8 cellular contexts compared by ENCODE assay signal in genomic region chr3:194640829-194641228, GRCh38. TPM values are rescaled to one million over a fixed set of nuclear protein-coding genes. Genes with fewer than 3 reads are reported as not detected.
DNase-seq lines count a peak whose midpoint lies in the region; ATAC-seq, FAIRE-seq and TF ChIP-seq lines count a peak whose summit lies in the region.

No MANE protein-coding gene starts in this region.

- H3K14ac ChIP-seq in mesenchymal stem cell (ENCODE audit: low read length in 2 of 2) = no peak overlapping the region

- CTCF ChIA-PET in BJ (lab: Yijun Ruan, JAX) = interaction anchor here (0.9 kb wide), 1 partner anchor 30 kb away, joined by 4 read pairs; the partner anchor contains the start of gene LSG1

- H3K4ac ChIP-seq in mesenchymal stem cell (ENCODE audit: low read depth in 1 of 2, low read length in 2 of 2) = no peak overlapping the region

- no peak overlapping the region for H2AFZ ChIP-seq in mesenchymal stem cell (ENCODE audit: low read depth, low read length)

- DNase-seq in BJ (ENCODE audit: low read depth) (no peak), MG63 (peak; percentile 38), mesenchymal stem cell (peak; percentile 45), frontal cortex (ENCODE audit: low spot score in 2 of 2) (no peak), SHP77 (lab: John Stamatoyannopoulos, UW) (no peak)
- peak in 1 of 2 donors; percentile 36 for DNase-seq in activated naive CD4-positive, alpha-beta T cell treated with anti-CD3 and anti-CD28 coated beads, Interleukin-2, amount 50 U/mL, for 72 hours (ENCODE audit: low spot score in 2 of 2)

- POLR2A ChIA-PET in BJ (lab: Charles Lee) = interaction anchor here (0.6 kb wide), 1 partner anchor 570 kb away, joined by 3 read pairs; no protein-coding TSS in a partner anchor

- no peaks in the 10 kb centered on the region for H3K27me3 ChIP-seq in BJ (ENCODE audit: control insufficient read depth, insufficient read depth, low read length)
- no peaks in the 10 kb centered on the region for H3K27me3 ChIP-seq in MG63
- no peaks in the 10 kb centered on the region for H3K27me3 ChIP-seq in mesenchymal stem cell (ENCODE audit: control insufficient read depth in 1 of 2, insufficient read depth in 1 of 2, low read length in 2 of 2)

- peak overlapping the region in 1 of 2 donors; percentile 60 for H3K27ac Mint-ChIP-seq in activated naive CD4-positive, alpha-beta T cell treated with anti-CD3 and anti-CD28 coated beads, Interleukin-2, amount 50 U/mL, for 72 hours

- H3K9me3 ChIP-seq in MG63 (no peaks in the 10 kb centered on the region; the same call in 1 of the 2 replicates), mesenchymal stem cell (ENCODE audit: control insufficient read depth, low read length) (no peaks in the 10 kb centered on the region)

- no peak overlapping the region for H2BK12ac ChIP-seq in mesenchymal stem cell (ENCODE audit: low read length in 2 of 2)

- H2BK5ac ChIP-seq in mesenchymal stem cell (ENCODE audit: low read depth, low read length, poor library complexity, severe bottlenecking) = no peak overlapping the region

- no peak overlapping the region for H2AK5ac ChIP-seq in mesenchymal stem cell (ENCODE audit: low read length, severe bottlenecking)

- no peak overlapping the region for H4K91ac ChIP-seq in mesenchymal stem cell (ENCODE audit: low read length)

- TF ChIP-seq CTCF in BJ (IDR thresholded peaks at IDR 0.05; ENCODE audit: insufficient read depth, low read depth, low read length) = peak; percentile 34

- H3K4me3 ChIP-seq in BJ (ENCODE audit: low read depth, low read length) (no peak overlapping the region), MG63 (no peak overlapping the region), mesenchymal stem cell (ENCODE audit: insufficient read depth in 1 of 2, low read depth in 1 of 2, low read length in 2 of 2) (no peak overlapping the region)

- H3K4me1 ChIP-seq in mesenchymal stem cell (ENCODE audit: control insufficient read depth, insufficient read depth, low read depth, low read length) = peaks cover 7% of the 10 kb centered on the region

- peak; percentile 31 to 53 for ATAC-seq in activated naive CD4-positive, alpha-beta T cell treated with anti-CD3 and anti-CD28 coated beads, Interleukin-2, amount 50 U/mL, for 72 hours
- no peak for ATAC-seq in GM19452 (IDR thresholded peaks at IDR 0.05; ENCODE audit: unreplicated experiment)
- ATAC-seq in GM19035 (IDR thresholded peaks at IDR 0.05; ENCODE audit: unreplicated experiment) = no peak

- peaks cover 5 to 28% of the 10 kb centered on the region in 2 donors for H3K36me3 Mint-ChIP-seq in activated naive CD4-positive, alpha-beta T cell treated with anti-CD3 and anti-CD28 coated beads, Interleukin-2, amount 50 U/mL, for 72 hours

- H3K27ac ChIP-seq in mesenchymal stem cell (ENCODE audit: low read length, poor library complexity, severe bottlenecking) = no peak overlapping the region

- H3K18ac ChIP-seq in mesenchymal stem cell (ENCODE audit: low read depth in 1 of 2, low read length in 2 of 2) = no peak overlapping the region

- no peak overlapping the region for H3K9ac ChIP-seq in mesenchymal stem cell (ENCODE audit: low read length)

- 71% methylated on average over 6 of the region's 7 CpGs for WGBS in mesenchymal stem cell

- no peaks in the 10 kb centered on the region for H3K9me3 Mint-ChIP-seq in activated naive CD4-positive, alpha-beta T cell treated with anti-CD3 and anti-CD28 coated beads, Interleukin-2, amount 50 U/mL, for 72 hours

- H2BK120ac ChIP-seq in mesenchymal stem cell (ENCODE audit: low read depth, low read length) = no peak overlapping the region

- no peak overlapping the region for H2BK15ac ChIP-seq in mesenchymal stem cell (ENCODE audit: low read depth, poor library complexity, severe bottlenecking)

- H3K4me2 ChIP-seq in mesenchymal stem cell (ENCODE audit: low read length, poor library complexity, severe bottlenecking) = no peak overlapping the region

- H3K36me3 ChIP-seq in BJ (ENCODE audit: control insufficient read depth, insufficient read depth, low read length) = peaks cover 8% of the 10 kb centered on the region
- H3K36me3 ChIP-seq in MG63 = peaks cover 71% of the 10 kb centered on the region
- peaks cover 20 to 60% of the 10 kb centered on the region in 2 experiments for H3K36me3 ChIP-seq in mesenchymal stem cell (ENCODE audit: control insufficient read depth in 1 of 2, insufficient read depth in 2 of 2, low read depth in 1 of 2, low read length in 2 of 2)

- FAIRE-seq in frontal cortex (lab: Jason Lieb, UNC) = no peak

- no peak overlapping the region for H3K23ac ChIP-seq in mesenchymal stem cell (ENCODE audit: low read length in 2 of 2)

- H3K79me1 ChIP-seq in mesenchymal stem cell (replicated peaks; ENCODE audit: low read length, poor library complexity, severe bottlenecking) = no peaks in the 10 kb centered on the region

- H4K8ac ChIP-seq in mesenchymal stem cell (ENCODE audit: low read length) = peak overlapping the region; percentile 19

RNA-seq across cellular contexts. Expression of gene TMEM44, which starts 7.6 kb away (rescaled TPM):
- 11.7 and 17.7 TPM in 2 replicates for polyA plus RNA-seq in BJ (2011; rRNA removed)
- 8.9 and 9.6 TPM in 2 replicates for polyA minus RNA-seq in BJ (2011; rRNA and poly(A)+ RNA removed)
- total RNA-seq in MG63 (2014; rRNA removed; shearing (Covaris generic); ENCODE audit: low replicate concordance) = 15.4 and 40.9 TPM in 2 replicates
- 10 to 100 TPM in 1 of 2 donors, 1 to 10 TPM in 1; 1.6 to 10.7 TPM for total RNA-seq in activated naive CD4-positive, alpha-beta T cell treated with anti-CD3 and anti-CD28 coated beads, Interleukin-2, amount 50 U/mL, for 72 hours
- polyA plus RNA-seq in mesenchymal stem cell (2013, experiment 1 of 2) = 13.6 TPM
- polyA plus RNA-seq in mesenchymal stem cell (2013, experiment 2 of 2) = 13.3 TPM
- total RNA-seq in frontal cortex = 31.8 TPM

RNA-seq across cellular contexts. Expression of gene LSG1, which starts 31.2 kb away (rescaled TPM):
- polyA plus RNA-seq in BJ (2011; rRNA removed) = 23.9 and 35.4 TPM in 2 replicates
- 21.9 and 35.2 TPM in 2 replicates for polyA minus RNA-seq in BJ (2011; rRNA and poly(A)+ RNA removed)
- 58.4 and 77.5 TPM in 2 replicates for total RNA-seq in MG63 (2014; rRNA removed; shearing (Covaris generic); ENCODE audit: low replicate concordance)
- 10 to 100 TPM; 40.0 to 42.9 TPM for total RNA-seq in activated naive CD4-positive, alpha-beta T cell treated with anti-CD3 and anti-CD28 coated beads, Interleukin-2, amount 50 U/mL, for 72 hours
- 21.0 TPM for polyA plus RNA-seq in mesenchymal stem cell (2013, experiment 1 of 2)
- polyA plus RNA-seq in mesenchymal stem cell (2013, experiment 2 of 2) = 19.0 TPM
- 35.9 TPM for total RNA-seq in frontal cortex

RNA-seq across cellular contexts. Expression of gene FAM43A, which starts 44.9 kb away (rescaled TPM):
- polyA plus RNA-seq in BJ (2011; rRNA removed) = 12.2 and 14.6 TPM in 2 replicates
- 3.9 and 4.6 TPM in 2 replicates for polyA minus RNA-seq in BJ (2011; rRNA and poly(A)+ RNA removed)
- 32.4 and 40.0 TPM in 2 replicates for total RNA-seq in MG63 (2014; rRNA removed; shearing (Covaris generic); ENCODE audit: low replicate concordance)
- total RNA-seq in activated naive CD4-positive, alpha-beta T cell treated with anti-CD3 and anti-CD28 coated beads, Interleukin-2, amount 50 U/mL, for 72 hours = 1 to 10 TPM; 3.5 to 6.8 TPM
- polyA plus RNA-seq in mesenchymal stem cell (2013, experiment 1 of 2) = 15.4 TPM
- polyA plus RNA-seq in mesenchymal stem cell (2013, experiment 2 of 2) = 15.3 TPM
- total RNA-seq in frontal cortex = 4.5 TPM

Comparison
In these comparisons a context has a peak if more than half of its experiments do, and no peak if none do; other contexts are left out.
1. DNase-seq: peak in MG63 (single experiment) and mesenchymal stem cell (single experiment); none in BJ (single experiment), frontal cortex (0 of 2) and SHP77 (0 of 2).
2. ATAC-seq: peak in activated naive CD4-positive, alpha-beta T cell treated with anti-CD3 and anti-CD28 coated beads, Interleukin-2, amount 50 U/mL, for 72 hours (2 of 2); none in GM19452 (single experiment) and GM19035 (single experiment).